In genomic region chr9:123643518-123643917, GRCh38 we compare ENCODE assay signal across 22 cellular contexts.
DNase-seq lines count a peak whose midpoint lies in the region; ATAC-seq and TF ChIP-seq lines count a peak whose summit lies in the region.
"Had no signal": no experiment of that assay in that cellular context is flagged by ENCODE, and none has a peak within 500 bp of the region (broad histone marks: within the 10 kb centered on the region; RNA-seq: fewer than 3 reads in every experiment).

No MANE protein-coding gene starts in this region.

- peak; percentile 7 for TF ChIP-seq EP300 in transverse colon (IDR thresholded peaks at IDR 0.05; ENCODE audit: low read depth)

- no peaks in the 10 kb centered on the region for H3K9me3 ChIP-seq in transverse colon
- H3K9me3 ChIP-seq: body of pancreas, SK-N-SH had no signal

- peaks cover 7 to 37% (median 21%) of the 10 kb centered on the region in 4 donors for H3K4me1 ChIP-seq in transverse colon

- in situ Hi-C loops in transverse colon (cut with MboI; ENCODE audit: low pct_ligation_motif_present in 1 of 4, low pct_unique_long_range_greater_than_20kb in 1 of 4, low sequenced_read_pairs in 3 of 4) = no loop called here

- DNase-seq in NCI-H510A treated with DMSO at 0.1 percent for 48 hours (lab: John Stamatoyannopoulos, UW) (peak; percentile 59), NCI-H510A (lab: John Stamatoyannopoulos, UW) (no peak), NCI-H187 treated with DMSO at 0.1 percent for 48 hours (lab: John Stamatoyannopoulos, UW) (peak; percentile 30), epithelial cell of esophagus (ENCODE audit: low read depth) (peak; percentile 75), transverse colon (peak; percentile 85), head of caudate nucleus (no peak)
- DNase-seq in activated naive CD4-positive, alpha-beta T cell treated with anti-CD3 and anti-CD28 coated beads, Interleukin-2, amount 50 U/mL, for 16 hours = no peak
- DNase-seq: activated CD4-positive, alpha-beta T cell treated with anti-CD3 and anti-CD28 coated beads, Interleukin-2, amount 50 U/mL, for 4 hours; activated effector memory CD4-positive, alpha-beta T cell treated with Interleukin-2 at 50 U/mL for 16 hours; activated naive CD8-positive, alpha-beta T cell treated with anti-CD3 and anti-CD28 coated beads, Interleukin-2, amount 50 U/mL, for 24 hours; body of pancreas; endodermal cell; IMR-90; kidney glomerular epithelial cell; naive thymus-derived CD8-positive, alpha-beta T cell; NCI-H524; SK-N-SH; stimulated activated naive CD8-positive, alpha-beta T cell treated with anti-CD3 and anti-CD28 coated beads, Interleukin-15, amount 100 ng/mL, for 72 hours had no signal

- no peak for TF ChIP-seq CTCF in epithelial cell of esophagus (IDR thresholded peaks at IDR 0.05; ENCODE audit: insufficient read depth, low read depth, low read length, missing control alignments)
- no peak for TF ChIP-seq CTCF in transverse colon (IDR thresholded peaks at IDR 0.05)

- H3K36me3 ChIP-seq in transverse colon = no peaks in the 10 kb centered on the region

- TF ChIP-seq POLR2A in transverse colon (IDR thresholded peaks at IDR 0.05) = no peak

- WGBS in transverse colon (ENCODE audit: low coverage in 1 of 2), 2 donors = 60 to 73% methylated on average over 9 of the region's 9 CpGs

- ATAC-seq in GM19397 (IDR thresholded peaks at IDR 0.05; ENCODE audit: unreplicated experiment) = no peak
- ATAC-seq: activated naive CD8-positive, alpha-beta T cell treated with anti-CD3 and anti-CD28 coated beads, Interleukin-2, amount 50 U/mL, for 24 hours; body of pancreas; HCT116; naive thymus-derived CD8-positive, alpha-beta T cell; stimulated activated naive CD8-positive, alpha-beta T cell treated with anti-CD3 and anti-CD28 coated beads, Interleukin-15, amount 100 ng/mL, for 72 hours; WTC11 had no signal

- H3K27me3 ChIP-seq in transverse colon = no peaks in the 10 kb centered on the region
- H3K27me3 ChIP-seq: BLaER1 treated with 17β-estradiol and CSF1 and Interleukin-3, amounts not matched to agents 10 nM and 100 nM; body of pancreas had no signal

- intact Hi-C loops in transverse colon (cut with DNase I; ENCODE audit: low total_unique reads) (no loop called here), head of caudate nucleus (cut with DNase I) (no loop called here)

- H3K4me3 ChIP-seq in epithelial cell of esophagus (ENCODE audit: low read length) (no peak overlapping the region), transverse colon (no peak overlapping the region)
- H3K4me3 ChIP-seq: BLaER1 treated with 17β-estradiol and CSF1 and Interleukin-3, amounts not matched to agents 10 nM and 100 nM; body of pancreas had no signal

- peak overlapping the region; percentile 56 to 76 (median 74) for H3K27ac ChIP-seq in transverse colon
- H3K27ac ChIP-seq: BLaER1 treated with 17β-estradiol and CSF1 and Interleukin-3, amounts not matched to agents 10 nM and 100 nM; body of pancreas had no signal

Comparison
In these comparisons a context has a peak if more than half of its experiments do, and no peak if none do; other contexts are left out.
1. DNase-seq: peak in NCI-H510A treated with DMSO at 0.1 percent for 48 hours (single experiment), NCI-H187 treated with DMSO at 0.1 percent for 48 hours (single experiment), epithelial cell of esophagus (single experiment) and transverse colon (single experiment); none in NCI-H510A (single experiment), head of caudate nucleus (0 of 42) and activated naive CD4-positive, alpha-beta T cell treated with anti-CD3 and anti-CD28 coated beads, Interleukin-2, amount 50 U/mL, for 16 hours (single experiment).